ENCODE assay signal across 26 cellular contexts in the genomic region with DNA sequence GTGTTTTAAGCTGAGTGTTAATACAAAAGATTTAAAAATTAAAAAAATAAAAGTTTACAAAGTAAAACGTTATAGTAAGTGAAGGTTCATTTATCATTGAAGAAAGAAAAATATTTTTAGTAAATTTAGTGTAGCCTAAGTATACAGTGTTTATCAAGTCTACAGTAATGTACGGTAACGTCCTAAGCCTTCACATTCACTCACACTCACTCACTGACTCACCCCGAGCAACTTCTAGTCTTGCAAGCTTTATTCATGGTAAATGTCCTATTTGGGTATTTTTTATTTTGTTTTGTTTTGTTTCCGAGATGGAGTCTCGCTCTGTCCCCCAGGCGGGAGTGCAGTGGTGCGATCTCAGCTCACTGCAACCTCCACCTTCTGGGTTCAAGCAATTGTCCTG. TPM values are rescaled to one million over a fixed set of nuclear protein-coding genes. Genes with fewer than 3 reads are reported as not detected.
"Had no signal": no experiment of that assay in that cellular context is flagged by ENCODE, and none has a peak within 500 bp of the region (broad histone marks: within the 10 kb centered on the region; RNA-seq: fewer than 3 reads in every experiment).

No MANE protein-coding gene starts in this region.

- H2AFZ ChIP-seq: hepatocyte, neural progenitor cell had no signal

- H3K9me3 ChIP-seq: adrenal gland, left ventricle myocardium inferior, tibial artery had no signal

- H3K9ac ChIP-seq: neural progenitor cell had no signal

- ATAC-seq: naive thymus-derived CD8-positive, alpha-beta T cell; stimulated activated naive CD8-positive, alpha-beta T cell treated with anti-CD3 and anti-CD28 coated beads, Interleukin-15, amount 100 ng/mL, for 72 hours; WTC11 had no signal

- H3K36me3 ChIP-seq: neural progenitor cell had no signal

- H3K27ac ChIP-seq: hepatocyte, left ventricle myocardium inferior, neural progenitor cell, tibial artery had no signal

- H3K79me2 ChIP-seq: hepatocyte had no signal

- H3K4me2 ChIP-seq: hepatocyte, neural progenitor cell had no signal

- DNase-seq: activated CD4-positive, alpha-beta T cell treated with anti-CD3 and anti-CD28 coated beads, Interleukin-2, amount 50 U/mL, for 4 hours; activated CD8-positive, alpha-beta memory T cell treated with anti-CD3 and anti-CD28 coated beads for 24 hours; activated CD8-positive, alpha-beta memory T cell treated with anti-CD3 and anti-CD28 coated beads, Interleukin-2, amount 50 U/mL, for 4 hours; activated naive CD4-positive, alpha-beta T cell; activated T-cell treated with anti-CD3 and anti-CD28 coated beads, Interleukin-2, amount 50 U/mL, for 24 hours; adrenal gland; cerebellar nuclear complex; cortex of kidney; endodermal cell; glutamatergic neuron; immature natural killer cell; kidney glomerular epithelial cell; left ventricle myocardium inferior; naive thymus-derived CD8-positive, alpha-beta T cell; retina; stimulated activated CD4-positive, alpha-beta T cell treated with anti-CD3 and anti-CD28 coated beads, Interleukin-4, amount 100 ng/mL, for 24 hours; stimulated activated naive CD8-positive, alpha-beta T cell treated with anti-CD3 and anti-CD28 coated beads, Interleukin-15, amount 100 ng/mL, for 72 hours; T-helper 9 cell; tibial artery had no signal

- H3K4me3 ChIP-seq: adrenal gland, hepatocyte, left ventricle myocardium inferior, neural progenitor cell, tibial artery had no signal

- H3K27me3 ChIP-seq: adrenal gland, hepatocyte, neural progenitor cell, tibial artery had no signal

RNA-seq across cellular contexts. Expression of a gene that starts 13.8 kb away (rescaled TPM):
- total RNA-seq: astrocyte, endodermal cell, epithelial cell of proximal tubule, left ventricle myocardium inferior, lung microvascular endothelial cell, progenitor cell of endocrine pancreas, WTC11 had no signal
- polyA plus RNA-seq: hepatocyte had no signal

RNA-seq across cellular contexts. Expression of a gene that starts 33.9 kb away (rescaled TPM):
- total RNA-seq: naive thymus-derived CD8-positive, alpha-beta T cell had no signal
- polyA plus RNA-seq: naive thymus-derived CD8-positive, alpha-beta T cell had no signal
